Comparison of ENCODE assay signal across 11 cellular contexts in the genomic region with DNA sequence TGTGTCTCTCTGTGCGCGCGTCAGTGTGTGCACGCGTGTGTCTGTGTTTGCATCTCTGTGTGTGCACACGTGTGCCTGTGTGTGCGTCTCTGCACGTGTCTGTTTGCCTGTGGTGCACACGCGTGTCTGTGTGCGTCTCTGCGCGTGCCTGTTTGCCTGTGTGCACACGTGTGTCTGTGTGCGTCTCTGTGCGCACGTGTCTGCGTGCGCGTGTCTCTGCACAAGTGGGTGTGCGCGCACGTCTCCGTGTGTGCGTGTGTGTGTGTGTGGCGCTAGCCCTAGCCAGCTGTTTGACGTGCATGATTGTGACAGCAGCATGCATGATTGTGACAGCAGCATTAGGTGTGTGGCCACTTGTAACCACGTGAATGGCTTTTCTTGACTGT. TPM values are rescaled to one million over a fixed set of nuclear protein-coding genes. Genes with fewer than 3 reads are reported as not detected.
DNase-seq lines count a peak whose midpoint lies in the region; ATAC-seq, FAIRE-seq and TF ChIP-seq lines count a peak whose summit lies in the region.
"Had no signal": no experiment of that assay in that cellular context is flagged by ENCODE, and none has a peak within 500 bp of the region (broad histone marks: within the 10 kb centered on the region; RNA-seq: fewer than 3 reads in every experiment).

No MANE protein-coding gene starts in this region.

- CTCF ChIA-PET in activated CD4-positive, alpha-beta T cell treated with anti-CD3 and anti-CD28 coated beads, Interleukin-2, amount 10 ng/mL, durations not matched to agents 7 days and 5 days (lab: Charles Lee): no interaction called here
- CTCF ChIA-PET in H1 (lab: Charles Lee; ENCODE audit: partially characterized antibody): interaction anchor here (1.1 to 1.5 kb wide), 3 partner anchors 20 to 131 kb away, joined by 3 to 4 read pairs (median 4); no protein-coding TSS in a partner anchor

- no peak for TF ChIP-seq EP300 in H1 (IDR thresholded peaks at IDR 0.05; ENCODE audit: borderline replicate concordance in 1 of 2, low read depth in 2 of 2, low read length in 2 of 2)

- peaks cover 8% of the 10 kb centered on the region for H3K36me3 Mint-ChIP-seq in activated CD4-positive, alpha-beta T cell treated with anti-CD3 and anti-CD28 coated beads, Interleukin-2, amount 10 ng/mL, durations not matched to agents 7 days and 5 days (ENCODE audit: low read depth)

- POLR2A ChIA-PET in activated CD4-positive, alpha-beta T cell treated with anti-CD3 and anti-CD28 coated beads, Interleukin-2, amount 10 ng/mL, durations not matched to agents 7 days and 5 days (lab: Charles Lee): no interaction called here
- POLR2A ChIA-PET in H1 (lab: Charles Lee; ENCODE audit: partially characterized antibody): interaction anchor here (0.7 to 2.8 kb wide), 4 partner anchors 9 to 283 kb away, joined by 3 to 17 read pairs (median 4); a partner anchor contains a TSS

- H3K4me3 Mint-ChIP-seq in activated CD4-positive, alpha-beta T cell treated with anti-CD3 and anti-CD28 coated beads, Interleukin-2, amount 10 ng/mL, durations not matched to agents 7 days and 5 days: peak overlapping the region; percentile 2

- ATAC-seq in mucosa of descending colon: no peak
- no peak for ATAC-seq in GM19463 (IDR thresholded peaks at IDR 0.05; ENCODE audit: unreplicated experiment)
- ATAC-seq: K562 had no signal

- H3K9ac ChIP-seq in H1 (replicated peaks in 1 of 4; ENCODE audit: extremely low read depth in 1 of 4, low read depth in 3 of 4, low read length in 3 of 4) (no peak overlapping the region), mesendoderm (ENCODE audit: low read length) (no peak overlapping the region)

- H3K4me1 ChIP-seq in H1 (replicated peaks in 1 of 4; ENCODE audit: control insufficient read depth in 3 of 4, insufficient read depth in 4 of 4, low read length in 3 of 4): peaks cover 0 to 7% (median 2%) of the 10 kb centered on the region in 4 experiments; a peak in 4 of 7 replicates
- no peaks in the 10 kb centered on the region for H3K4me1 ChIP-seq in mesendoderm (ENCODE audit: control insufficient read depth, low read depth, low read length)
- peaks cover 3% of the 10 kb centered on the region for H3K4me1 ChIP-seq in testis
- H3K4me1 ChIP-seq in mucosa of descending colon (ENCODE audit: low read depth): no peaks in the 10 kb centered on the region
- H3K4me1 ChIP-seq: colonic mucosa had no signal

- H3K23ac ChIP-seq in H1 (ENCODE audit: insufficient read length): no peak overlapping the region
- H3K23ac ChIP-seq in mesendoderm (ENCODE audit: low read length): no peak overlapping the region

- H3K27me3 ChIP-seq in H1 (replicated peaks in 1 of 4; ENCODE audit: control insufficient read depth in 3 of 4, extremely low read depth in 1 of 4, insufficient read depth in 3 of 4, low read length in 3 of 4): peaks cover 0 to 7% (median 2%) of the 10 kb centered on the region in 4 experiments; a peak in 4 of 7 replicates
- no peaks in the 10 kb centered on the region for H3K27me3 ChIP-seq in mesendoderm (ENCODE audit: insufficient read depth, low read length, poor library complexity)
- no peaks in the 10 kb centered on the region for H3K27me3 ChIP-seq in testis
- H3K27me3 ChIP-seq: colonic mucosa had no signal

- DNase-seq in activated CD4-positive, alpha-beta T cell treated with anti-CD3 and anti-CD28 coated beads, Interleukin-2, amount 10 ng/mL, durations not matched to agents 7 days and 5 days: no peak
- no peak for DNase-seq in activated CD4-positive, alpha-beta T cell treated with anti-CD3 and anti-CD28 coated beads, Interleukin-2, amount 50 U/mL, for 4 hours
- DNase-seq in H1 (ENCODE audit: low read depth in 1 of 2, low spot score in 2 of 2) (no peak), mesendoderm (no peak), testis (no peak), mucosa of descending colon (no peak)
- DNase-seq in activated CD4-positive, CD25-positive, alpha-beta regulatory T cell (lab: John Stamatoyannopoulos, UW): no peak
- DNase-seq: activated T-cell treated with anti-CD3 and anti-CD28 coated beads, Interleukin-2, amount 50 U/mL, for 1 hour; colonic mucosa had no signal

- H4K91ac ChIP-seq in H1 (replicated peaks; ENCODE audit: insufficient read length, low read length): peak overlapping the region; percentile 61

- no peak overlapping the region for H3K14ac ChIP-seq in H1 (ENCODE audit: insufficient read length)

- H2BK20ac ChIP-seq in H1 (ENCODE audit: low read length): peak overlapping the region; percentile 89

- H2BK120ac ChIP-seq in H1 (replicated peaks; ENCODE audit: low read depth, low read length) (no peak overlapping the region), mesendoderm (ENCODE audit: low read depth, low read length) (no peak overlapping the region)

- H3K4ac ChIP-seq in H1 (replicated peaks; ENCODE audit: insufficient read length, low read depth, low read length): no peak overlapping the region
- H3K4ac ChIP-seq in mesendoderm (ENCODE audit: low read depth, low read length): no peak overlapping the region

- no peak for TF ChIP-seq CTCF in H1 (IDR thresholded peaks at IDR 0.05; ENCODE audit: control extremely low read depth in 1 of 3, insufficient read depth in 1 of 3, low read depth in 1 of 3, low read length in 3 of 3)
- no peak for TF ChIP-seq CTCF in testis (IDR thresholded peaks at IDR 0.05)
- no peak for TF ChIP-seq CTCF in mucosa of descending colon (IDR thresholded peaks at IDR 0.05)

- no peak overlapping the region for H4K5ac ChIP-seq in H1 (ENCODE audit: insufficient read length, low read depth, low read length)
- H4K5ac ChIP-seq in mesendoderm (ENCODE audit: low read length): no peak overlapping the region

- no peaks in the 10 kb centered on the region; a peak in 1 of 4 replicates for H3K9me3 ChIP-seq in H1 (ENCODE audit: insufficient read depth in 2 of 2, low read depth in 1 of 2, low read length in 1 of 2)
- H3K9me3 ChIP-seq in testis: no peaks in the 10 kb centered on the region
- peaks cover 60% of the 10 kb centered on the region for H3K9me3 ChIP-seq in mucosa of descending colon
- H3K9me3 ChIP-seq: colonic mucosa had no signal

- H2AK5ac ChIP-seq in H1 (ENCODE audit: low read depth, low read length) (peak overlapping the region; percentile 41; the same call in 1 of the 2 replicates), mesendoderm (ENCODE audit: low read length) (no peak overlapping the region)

- no peaks in the 10 kb centered on the region; the same call in 1 of the 2 replicates for H3K79me1 ChIP-seq in H1 (ENCODE audit: low read depth, low read length)
- H3K79me1 ChIP-seq in mesendoderm (ENCODE audit: low read length): no peaks in the 10 kb centered on the region

- H4K20me1 ChIP-seq in H1 (replicated peaks in 1 of 2; ENCODE audit: control insufficient read depth in 1 of 2, insufficient read depth in 2 of 2, low read length in 2 of 2): no peaks in the 10 kb centered on the region

- H2BK5ac ChIP-seq in H1 (ENCODE audit: low read depth, low read length) (no peak overlapping the region), mesendoderm (ENCODE audit: low read length) (no peak overlapping the region)

- no peak for TF ChIP-seq RAD21 in H1 (IDR thresholded peaks at IDR 0.05 in 1 of 2, conservative IDR thresholded peaks at IDR 0.05 in 1 of 2; ENCODE audit: low read depth in 2 of 2, low read length in 2 of 2)

- H3K4me2 ChIP-seq in H1 (ENCODE audit: insufficient read depth in 1 of 2, low read depth in 2 of 2, low read length in 2 of 2) (peak overlapping the region; percentile 75 to 78), mesendoderm (ENCODE audit: low read length) (no peak overlapping the region)

- H4K8ac ChIP-seq in H1 (ENCODE audit: extremely low read depth, insufficient read depth, low read length): peak overlapping the region; percentile 88; the same call in 1 of the 2 replicates
- H4K8ac ChIP-seq in mesendoderm (ENCODE audit: low read depth, low read length): no peak overlapping the region

- 85% methylated on average over 25 of the region's 28 CpGs; no CpG with 5 or more reads in 1 of the 2 experiments for WGBS in H1 (ENCODE audit: extremely low coverage in 1 of 2, insufficient coverage in 1 of 2, insufficient read length in 1 of 2, insufficient replicate concordance in 2 of 2, low coverage in 1 of 2, low lambda C conversion rate in 2 of 2, missing lambda C conversion rate in 1 of 2), 2 experiments
- WGBS in mesendoderm (ENCODE audit: extremely low coverage, insufficient coverage, low lambda C conversion rate): no CpG with 5 or more reads among the region's 28 CpGs
- 25 to 30% methylated on average over 10 to 14 of the region's 28 CpGs for WGBS in testis, 2 donors

- no peak overlapping the region for H3K18ac ChIP-seq in H1 (ENCODE audit: extremely low read depth, low read length)
- H3K18ac ChIP-seq in mesendoderm (ENCODE audit: low read length): no peak overlapping the region

- peaks cover 9% of the 10 kb centered on the region for H3K23me2 ChIP-seq in H1 (ENCODE audit: low read depth, low read length)

- peaks cover 5% of the 10 kb centered on the region for H3K27me3 Mint-ChIP-seq in activated CD4-positive, alpha-beta T cell treated with anti-CD3 and anti-CD28 coated beads, Interleukin-2, amount 10 ng/mL, durations not matched to agents 7 days and 5 days

- H3K79me2 ChIP-seq in H1 (ENCODE audit: control insufficient read depth in 1 of 2, insufficient read depth in 2 of 2, low read length in 2 of 2) (no peaks in the 10 kb centered on the region), mesendoderm (ENCODE audit: control insufficient read depth, insufficient read depth, low read length) (no peaks in the 10 kb centered on the region)

- intact Hi-C loops in testis (cut with DNase I; ENCODE audit: low total_unique reads): no loop called here
- intact Hi-C loops in mucosa of descending colon (cut with DNase I, micrococcal nuclease): no loop called here

- no peak for TF ChIP-seq POLR2A in H1 (IDR thresholded peaks at IDR 0.05; ENCODE audit: control extremely low read depth in 1 of 2, low read depth in 2 of 2, low read length in 2 of 2)
- no peak for TF ChIP-seq POLR2A in testis (IDR thresholded peaks at IDR 0.05)

- no peak overlapping the region for H3K27ac ChIP-seq in H1 (ENCODE audit: low read depth, low read length)
- no peak overlapping the region for H3K27ac ChIP-seq in mesendoderm (ENCODE audit: low read depth, low read length)
- no peak overlapping the region for H3K27ac ChIP-seq in testis
- H3K27ac ChIP-seq: colonic mucosa had no signal

- H3K56ac ChIP-seq in H1 (replicated peaks; ENCODE audit: insufficient read length, low read depth, low read length): no peak overlapping the region
- H3K56ac ChIP-seq in mesendoderm (ENCODE audit: low read length): peak overlapping the region; percentile 64

- H3K4me1 Mint-ChIP-seq in activated CD4-positive, alpha-beta T cell treated with anti-CD3 and anti-CD28 coated beads, Interleukin-2, amount 10 ng/mL, durations not matched to agents 7 days and 5 days: peaks cover 3% of the 10 kb centered on the region

- H3K9me3 Mint-ChIP-seq in activated CD4-positive, alpha-beta T cell treated with anti-CD3 and anti-CD28 coated beads, Interleukin-2, amount 10 ng/mL, durations not matched to agents 7 days and 5 days: peaks cover 45% of the 10 kb centered on the region

- FAIRE-seq in H1 (lab: Jason Lieb, UNC): no peak
- FAIRE-seq: K562 had no signal

- no peak overlapping the region for H2AFZ ChIP-seq in H1 (ENCODE audit: low read length)

- H3K36me3 ChIP-seq in H1 (ENCODE audit: control insufficient read depth in 2 of 4, insufficient read depth in 4 of 4, low read length in 3 of 4) (no peaks in the 10 kb centered on the region), mesendoderm (ENCODE audit: control insufficient read depth, insufficient read depth, low read length) (no peaks in the 10 kb centered on the region), testis (ENCODE audit: low read depth, missing control alignments) (no peaks in the 10 kb centered on the region), mucosa of descending colon (ENCODE audit: low read depth) (no peaks in the 10 kb centered on the region)
- H3K36me3 ChIP-seq: colonic mucosa had no signal

- peak overlapping the region; percentile 31 to 73 (median 52) for H3K4me3 ChIP-seq in H1 (ENCODE audit: extremely low read depth in 1 of 4, insufficient read depth in 2 of 4, low read depth in 3 of 4, low read length in 4 of 4)
- no peak overlapping the region for H3K4me3 ChIP-seq in mesendoderm (ENCODE audit: low read length)
- peak overlapping the region; percentile 39 to 43 for H3K4me3 ChIP-seq in testis
- no peak overlapping the region for H3K4me3 ChIP-seq in mucosa of descending colon
- H3K4me3 ChIP-seq: colonic mucosa, K562 had no signal

- H2BK15ac ChIP-seq in H1 (ENCODE audit: low read length): peak overlapping the region; percentile 99; the same call in 1 of the 2 replicates
- H2BK15ac ChIP-seq in mesendoderm (replicated peaks; ENCODE audit: low read depth): no peak overlapping the region

- H3K27ac Mint-ChIP-seq in activated CD4-positive, alpha-beta T cell treated with anti-CD3 and anti-CD28 coated beads, Interleukin-2, amount 10 ng/mL, durations not matched to agents 7 days and 5 days: peak overlapping the region; percentile 2

- H2BK12ac ChIP-seq in H1 (ENCODE audit: low read depth, low read length): peak overlapping the region; percentile 84; the same call in 1 of the 2 replicates

RNA-seq across cellular contexts. Expression of a gene that starts 31.1 kb away (rescaled TPM):
- total RNA-seq in activated CD4-positive, alpha-beta T cell treated with anti-CD3 and anti-CD28 coated beads, Interleukin-2, amount 10 ng/mL, durations not matched to agents 7 days and 5 days: 10 to 100 TPM; 59.5 to 65.0 TPM
- total RNA-seq in H1 (2021; fragmentation: NEBNext Ultra II Directional; extraction: Animal tissue kit (Norgen Biotek cat#: 25700)): 154 and 161 TPM in 2 replicates
- polyA plus RNA-seq in H1 (2011; rRNA removed): 18.8 and 27.0 TPM in 2 replicates
- 67.9 TPM for polyA plus RNA-seq in H1 (2011; cell fraction: cytosol; rRNA removed)
- 29.6 TPM for polyA plus RNA-seq in H1 (2011; cell fraction: nucleus; rRNA removed)
- 74.1 to 160 TPM (median 94.5 TPM) in 4 replicates for polyA plus RNA-seq in H1 (2012, experiment 1 of 2)
- 6.1 TPM for polyA plus RNA-seq in H1 (2012, experiment 2 of 2)
- polyA plus RNA-seq in H1 (2013, experiment 1 of 2): 106 TPM
- polyA plus RNA-seq in H1 (2013, experiment 2 of 2): 101 TPM
- 68.0 and 109 TPM in 2 replicates for polyA minus RNA-seq in H1 (2011; rRNA and poly(A)+ RNA removed)
- polyA minus RNA-seq in H1 (2011; cell fraction: cytosol; rRNA and poly(A)+ RNA removed): 59.6 TPM
- 159 TPM for polyA minus RNA-seq in H1 (2011; cell fraction: nucleus; rRNA and poly(A)+ RNA removed)
- polyA plus RNA-seq in mesendoderm (2013, experiment 1 of 2): 134 TPM
- 131 TPM for polyA plus RNA-seq in mesendoderm (2013, experiment 2 of 2)
- total RNA-seq in testis: 10 to 100 TPM; 37.1 to 40.4 TPM
- 12.9 TPM for polyA plus RNA-seq in testis (ENCODE audit: insufficient read depth, low read depth, low replicate concordance)
- 10 to 100 TPM; 32.8 to 45.9 (median 40.7) TPM for total RNA-seq in mucosa of descending colon

RNA-seq across cellular contexts. Expression of a gene that starts 31.5 kb away (rescaled TPM):
- 1 to 10 TPM; 2.7 to 3.3 TPM for total RNA-seq in activated CD4-positive, alpha-beta T cell treated with anti-CD3 and anti-CD28 coated beads, Interleukin-2, amount 10 ng/mL, durations not matched to agents 7 days and 5 days
- total RNA-seq in H1 (2021; fragmentation: NEBNext Ultra II Directional; extraction: Animal tissue kit (Norgen Biotek cat#: 25700)): 2.7 and 3.1 TPM in 2 replicates
- polyA plus RNA-seq in H1 (2011; rRNA removed) (0.42 and 0.89 TPM in 2 replicates), testis (ENCODE audit: insufficient read depth, low read depth, low replicate concordance) (11.6 TPM)
- 1.3 TPM for polyA plus RNA-seq in H1 (2011; cell fraction: cytosol; rRNA removed)
- 0.76 TPM for polyA plus RNA-seq in H1 (2011; cell fraction: nucleus; rRNA removed)
- 1.8 to 2.5 TPM (median 2.2 TPM) in 4 replicates for polyA plus RNA-seq in H1 (2012, experiment 1 of 2)
- polyA plus RNA-seq in H1 (2012, experiment 2 of 2): 0.41 TPM
- polyA plus RNA-seq in H1 (2013, experiment 1 of 2): 1.4 TPM
- polyA plus RNA-seq in H1 (2013, experiment 2 of 2): 1.6 TPM
- 2.3 and 3.0 TPM in 2 replicates for polyA minus RNA-seq in H1 (2011; rRNA and poly(A)+ RNA removed)
- polyA minus RNA-seq in H1 (2011; cell fraction: cytosol; rRNA and poly(A)+ RNA removed): 2.3 TPM
- 2.4 TPM for polyA minus RNA-seq in H1 (2011; cell fraction: nucleus; rRNA and poly(A)+ RNA removed)
- polyA plus RNA-seq in mesendoderm (2013, experiment 1 of 2): 2.3 TPM
- 1.9 TPM for polyA plus RNA-seq in mesendoderm (2013, experiment 2 of 2)
- total RNA-seq in testis (10 to 100 TPM in 1 of 2 donors, 1 to 10 TPM in 1; 7.7 to 10.3 TPM), mucosa of descending colon (1 to 10 TPM; 2.9 to 7.8 (median 3.1) TPM)

Comparison
In these comparisons a context has a peak if more than half of its experiments do, and no peak if none do; other contexts are left out.
1. H3K4me3 ChIP-seq: peak in H1 (4 of 4) and testis (2 of 2); none in mesendoderm (single experiment) and mucosa of descending colon (single experiment).